Comparison of ENCODE assay signal across 1 cellular context in the genomic region with DNA sequence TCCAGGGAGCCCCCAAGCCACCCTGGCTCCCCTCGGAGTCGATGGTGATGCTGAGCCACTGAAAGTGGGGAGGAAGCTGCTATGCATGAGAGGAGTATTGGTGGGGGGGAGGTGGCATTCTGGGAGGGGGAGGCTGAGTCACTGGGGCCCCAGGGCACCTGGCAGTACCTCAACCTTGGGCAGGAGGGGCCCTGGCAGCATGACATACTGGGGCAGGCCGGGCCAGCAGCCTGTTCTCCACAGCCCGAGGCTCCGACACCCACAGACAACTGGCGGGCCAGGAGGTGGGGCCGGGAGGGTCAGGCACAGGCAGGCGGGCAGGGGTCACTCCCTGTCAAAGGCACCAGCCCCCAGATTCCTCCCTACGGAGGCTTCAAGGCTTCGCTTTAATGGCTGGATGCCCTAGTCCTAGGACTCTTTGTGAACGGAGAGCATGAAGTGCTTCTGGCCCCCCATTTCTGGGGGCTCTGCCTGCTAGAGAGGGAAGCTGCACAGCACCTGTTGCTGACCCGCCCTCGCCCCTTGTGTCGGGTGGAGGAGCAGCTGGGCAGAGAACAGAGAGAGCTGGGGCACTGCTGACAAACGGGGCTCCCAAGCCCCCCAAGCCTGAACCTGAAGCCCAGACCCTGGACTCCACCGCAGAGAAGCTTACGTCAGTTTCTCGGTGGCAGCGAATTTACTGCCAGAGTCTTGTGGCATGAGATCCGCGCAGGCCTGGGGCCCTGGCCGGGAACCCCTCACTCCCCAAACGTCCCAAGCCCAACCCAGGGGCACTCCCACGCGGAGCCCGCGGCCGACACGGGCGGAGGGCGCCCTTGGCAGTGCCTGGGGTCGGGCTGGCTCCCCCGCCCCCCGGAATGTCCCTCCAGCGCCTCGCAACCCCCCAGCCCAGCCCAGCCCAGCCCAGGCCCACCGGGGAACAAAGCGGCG.
TF ChIP-seq lines count a peak whose summit lies in the region.

No MANE protein-coding gene starts in this region.

TF ChIP-seq in neural cell, 6 proteins besides CTCF, POLR2A, EP300 and RAD21 (continued from another document):
- TF ChIP-seq, protein P1, sequence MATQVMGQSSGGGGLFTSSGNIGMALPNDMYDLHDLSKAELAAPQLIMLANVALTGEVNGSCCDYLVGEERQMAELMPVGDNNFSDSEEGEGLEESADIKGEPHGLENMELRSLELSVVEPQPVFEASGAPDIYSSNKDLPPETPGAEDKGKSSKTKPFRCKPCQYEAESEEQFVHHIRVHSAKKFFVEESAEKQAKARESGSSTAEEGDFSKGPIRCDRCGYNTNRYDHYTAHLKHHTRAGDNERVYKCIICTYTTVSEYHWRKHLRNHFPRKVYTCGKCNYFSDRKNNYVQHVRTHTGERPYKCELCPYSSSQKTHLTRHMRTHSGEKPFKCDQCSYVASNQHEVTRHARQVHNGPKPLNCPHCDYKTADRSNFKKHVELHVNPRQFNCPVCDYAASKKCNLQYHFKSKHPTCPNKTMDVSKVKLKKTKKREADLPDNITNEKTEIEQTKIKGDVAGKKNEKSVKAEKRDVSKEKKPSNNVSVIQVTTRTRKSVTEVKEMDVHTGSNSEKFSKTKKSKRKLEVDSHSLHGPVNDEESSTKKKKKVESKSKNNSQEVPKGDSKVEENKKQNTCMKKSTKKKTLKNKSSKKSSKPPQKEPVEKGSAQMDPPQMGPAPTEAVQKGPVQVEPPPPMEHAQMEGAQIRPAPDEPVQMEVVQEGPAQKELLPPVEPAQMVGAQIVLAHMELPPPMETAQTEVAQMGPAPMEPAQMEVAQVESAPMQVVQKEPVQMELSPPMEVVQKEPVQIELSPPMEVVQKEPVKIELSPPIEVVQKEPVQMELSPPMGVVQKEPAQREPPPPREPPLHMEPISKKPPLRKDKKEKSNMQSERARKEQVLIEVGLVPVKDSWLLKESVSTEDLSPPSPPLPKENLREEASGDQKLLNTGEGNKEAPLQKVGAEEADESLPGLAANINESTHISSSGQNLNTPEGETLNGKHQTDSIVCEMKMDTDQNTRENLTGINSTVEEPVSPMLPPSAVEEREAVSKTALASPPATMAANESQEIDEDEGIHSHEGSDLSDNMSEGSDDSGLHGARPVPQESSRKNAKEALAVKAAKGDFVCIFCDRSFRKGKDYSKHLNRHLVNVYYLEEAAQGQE (IDR thresholded peaks at IDR 0.05; ENCODE audit: borderline replicate concordance) = no peak
- TF ChIP-seq POLR2AphosphoS5 (IDR thresholded peaks at IDR 0.05) (no peak), MXI1 (conservative IDR thresholded peaks at IDR 0.05; ENCODE audit: poor library complexity, severe bottlenecking) (no peak), EZH2 (IDR thresholded peaks at IDR 0.05; ENCODE audit: borderline replicate concordance, insufficient read depth, low read length, poor library complexity, severe bottlenecking) (no peak)
